1 cellular context compared by ENCODE assay signal in genomic region chr10:117130862-117131389, GRCh38.
TF ChIP-seq lines count a peak whose summit lies in the region.

No MANE protein-coding gene starts in this region.

TF ChIP-seq in IMR-90, 13 proteins besides CTCF, POLR2A, EP300 and RAD21 (continued from another document):
- TF ChIP-seq SMC3 (IDR thresholded peaks at IDR 0.05; ENCODE audit: low read depth, low read length) (no peak), BHLHE40 (IDR thresholded peaks at IDR 0.05; ENCODE audit: low read depth, low read length) (no peak), ELK1 (IDR thresholded peaks at IDR 0.05; ENCODE audit: borderline replicate concordance, low read depth, low read length) (no peak), NFE2L2 (IDR thresholded peaks at IDR 0.05; ENCODE audit: low read depth, low read length) (no peak), RCOR1 (IDR thresholded peaks at IDR 0.05; ENCODE audit: insufficient replicate concordance, low read length) (no peak), CHD1 (IDR thresholded peaks at IDR 0.05; ENCODE audit: low read depth, low read length) (no peak)
